In genomic region chr2:234166521-234166920, GRCh38 we compare ENCODE assay signal across 23 cellular contexts.
"Had no signal": no experiment of that assay in that cellular context is flagged by ENCODE, and none has a peak within 500 bp of the region (broad histone marks: within the 10 kb centered on the region; RNA-seq: fewer than 3 reads in every experiment).

No MANE protein-coding gene starts in this region.

- H3K9me3 ChIP-seq: pancreas, psoas muscle, right atrium auricular region, stomach, suprapubic skin, tibial nerve had no signal

- H3K27me3 ChIP-seq: foreskin keratinocyte, pancreas, right atrium auricular region, suprapubic skin, tibial nerve had no signal

- H3K4me1 ChIP-seq: pancreas, psoas muscle had no signal

- H3K4me3 ChIP-seq: lung, pancreas, psoas muscle, right atrium auricular region, skin epidermis, stomach, suprapubic skin, tibial nerve had no signal

- H3K27ac Mint-ChIP-seq: activated CD4-positive, alpha-beta memory T cell treated with anti-CD3 and anti-CD28 coated beads, Interleukin-2, amount 10 ng/mL, durations not matched to agents 7 days and 5 days; activated naive CD4-positive, alpha-beta T cell treated with anti-CD3 and anti-CD28 coated beads, Interleukin-2, amount 10 ng/mL, durations not matched to agents 7 days and 5 days; natural killer cell treated with Interleukin-12 subunit alpha and Interleukin-12 subunit beta and Interleukin-15 and Interleukin-18, amount 100 ng/mL, for 72 hours; stimulated activated effector memory CD8-positive, alpha-beta T cell treated with anti-CD3 and anti-CD28 coated beads, Interleukin-12 subunit alpha, Interleukin-12 subunit beta, amount 100 ng/mL, for 72 hours; T-helper 1 cell treated with Interleukin-12 subunit alpha and Interleukin-12 subunit beta and Interleukin-4 antibody, amounts not matched to agents 30 μg/mL and 1 μg/mL, for 36 hours had no signal

- H3K27ac ChIP-seq: foreskin keratinocyte, pancreas, psoas muscle, right atrium auricular region, stomach, suprapubic skin had no signal

- DNase-seq: activated CD4-positive, alpha-beta memory T cell treated with anti-CD3 and anti-CD28 coated beads, Interleukin-2, amount 10 ng/mL, durations not matched to agents 7 days and 5 days; activated CD4-positive, alpha-beta T cell treated with anti-CD3 and anti-CD28 coated beads for 4 hours; activated CD4-positive, CD25-positive, alpha-beta regulatory T cell; activated effector memory CD4-positive, alpha-beta T cell treated with anti-CD3 and anti-CD28 coated beads, Interleukin-2, amount 50 U/mL, for 16 hours; activated naive CD4-positive, alpha-beta T cell treated with anti-CD3 and anti-CD28 coated beads, Interleukin-2, amount 10 ng/mL, durations not matched to agents 7 days and 5 days; amygdala; dermis blood vessel endothelial cell; effector CD8-positive, alpha-beta T cell; erythroblast; foreskin keratinocyte; pancreas; psoas muscle; stimulated activated CD4-positive, alpha-beta T cell treated with anti-CD3 and anti-CD28 coated beads, Interleukin-2, amount 100 ng/mL, for 24 hours; stomach had no signal

- H3K4me3 Mint-ChIP-seq: activated CD4-positive, alpha-beta memory T cell treated with anti-CD3 and anti-CD28 coated beads, Interleukin-2, amount 10 ng/mL, durations not matched to agents 7 days and 5 days; activated naive CD4-positive, alpha-beta T cell treated with anti-CD3 and anti-CD28 coated beads, Interleukin-2, amount 10 ng/mL, durations not matched to agents 7 days and 5 days; natural killer cell treated with Interleukin-12 subunit alpha and Interleukin-12 subunit beta and Interleukin-15 and Interleukin-18, amount 100 ng/mL, for 72 hours; stimulated activated effector memory CD8-positive, alpha-beta T cell treated with anti-CD3 and anti-CD28 coated beads, Interleukin-12 subunit alpha, Interleukin-12 subunit beta, amount 100 ng/mL, for 72 hours; T-helper 1 cell treated with Interleukin-12 subunit alpha and Interleukin-12 subunit beta and Interleukin-4 antibody, amounts not matched to agents 30 μg/mL and 1 μg/mL, for 36 hours had no signal

- H3K9me3 Mint-ChIP-seq: activated CD4-positive, alpha-beta memory T cell treated with anti-CD3 and anti-CD28 coated beads, Interleukin-2, amount 10 ng/mL, durations not matched to agents 7 days and 5 days; activated naive CD4-positive, alpha-beta T cell treated with anti-CD3 and anti-CD28 coated beads, Interleukin-2, amount 10 ng/mL, durations not matched to agents 7 days and 5 days; natural killer cell treated with Interleukin-12 subunit alpha and Interleukin-12 subunit beta and Interleukin-15 and Interleukin-18, amount 100 ng/mL, for 72 hours; stimulated activated effector memory CD8-positive, alpha-beta T cell treated with anti-CD3 and anti-CD28 coated beads, Interleukin-12 subunit alpha, Interleukin-12 subunit beta, amount 100 ng/mL, for 72 hours; T-helper 1 cell treated with Interleukin-12 subunit alpha and Interleukin-12 subunit beta and Interleukin-4 antibody, amounts not matched to agents 30 μg/mL and 1 μg/mL, for 36 hours had no signal

- H3K36me3 Mint-ChIP-seq: activated naive CD4-positive, alpha-beta T cell treated with anti-CD3 and anti-CD28 coated beads, Interleukin-2, amount 10 ng/mL, durations not matched to agents 7 days and 5 days; natural killer cell treated with Interleukin-12 subunit alpha and Interleukin-12 subunit beta and Interleukin-15 and Interleukin-18, amount 100 ng/mL, for 72 hours; stimulated activated effector memory CD8-positive, alpha-beta T cell treated with anti-CD3 and anti-CD28 coated beads, Interleukin-12 subunit alpha, Interleukin-12 subunit beta, amount 100 ng/mL, for 72 hours had no signal

- ATAC-seq: foreskin keratinocyte; left lobe of liver; natural killer cell treated with Interleukin-12 subunit alpha and Interleukin-12 subunit beta and Interleukin-15 and Interleukin-18, amount 100 ng/mL, for 72 hours; pancreas; psoas muscle; stimulated activated effector memory CD8-positive, alpha-beta T cell treated with anti-CD3 and anti-CD28 coated beads, Interleukin-12 subunit alpha, Interleukin-12 subunit beta, amount 100 ng/mL, for 72 hours had no signal

- H3K27me3 Mint-ChIP-seq: activated CD4-positive, alpha-beta memory T cell treated with anti-CD3 and anti-CD28 coated beads, Interleukin-2, amount 10 ng/mL, durations not matched to agents 7 days and 5 days had no signal

- H3K36me3 ChIP-seq: pancreas, right atrium auricular region, stomach, suprapubic skin, tibial nerve had no signal
